In genomic region chr19:39070888-39071287, GRCh38 we compare ENCODE assay signal across 1 cellular context.
TF ChIP-seq lines count a peak whose summit lies in the region.

No MANE protein-coding gene starts in this region.

TF ChIP-seq in A549, 52 proteins besides CTCF, POLR2A, EP300 and RAD21:
- TF ChIP-seq FOSL2 (IDR thresholded peaks at IDR 0.05) (0 out of 2 replicates have a peak, but pooled peaks have one; percentile 8), FOSL2 (CRISPR knock-in tag; IDR thresholded peaks at IDR 0.05) (peak; percentile 75), MAX (IDR thresholded peaks at IDR 0.05) (peak; percentile 72), BCL3 (IDR thresholded peaks at IDR 0.05) (no peak), CEBPB (IDR thresholded peaks at IDR 0.05) (no peak), JUNB (IDR thresholded peaks at IDR 0.05) (0 out of 2 replicates have a peak, but pooled peaks have one; percentile 11), HOXA7 (CRISPR knock-in tag; IDR thresholded peaks at IDR 0.05) (no peak), GATA3 (IDR thresholded peaks at IDR 0.05; ENCODE audit: borderline replicate concordance) (peak; percentile 56; the same call in 1 of the 2 replicates), PBX3 (IDR thresholded peaks at IDR 0.05) (peak; percentile 17; the same call in 1 of the 2 replicates), JUN (IDR thresholded peaks at IDR 0.05) (peak in 1 of 2 experiments; percentile 65; a peak in 2 of 5 replicates)
